Comparison of ENCODE assay signal across 15 cellular contexts in genomic region chr11:131025421-131026126, GRCh38.
DNase-seq lines count a peak whose midpoint lies in the region; ATAC-seq and TF ChIP-seq lines count a peak whose summit lies in the region.
"Had no signal": no experiment of that assay in that cellular context is flagged by ENCODE, and none has a peak within 500 bp of the region (broad histone marks: within the 10 kb centered on the region; RNA-seq: fewer than 3 reads in every experiment).

No MANE protein-coding gene starts in this region.

- no peaks in the 10 kb centered on the region for H3K4me1 ChIP-seq in foreskin keratinocyte
- H3K4me1 ChIP-seq: pancreas had no signal

- peaks cover 3% of the 10 kb centered on the region for H3K9me3 Mint-ChIP-seq in stimulated activated memory B cell treated with anti-CD40 and anti-IgM and Interleukin-4, amounts not matched to agents 10 μg/mL and 1 μg/mL and 100 μg/mL, for 72 hours
- H3K9me3 Mint-ChIP-seq: activated naive CD8-positive, alpha-beta T cell treated with anti-CD3 and anti-CD28 coated beads, Interleukin-2, amount 50 U/mL, for 24 hours had no signal

- no peaks in the 10 kb centered on the region for H3K4me1 Mint-ChIP-seq in stimulated activated memory B cell treated with anti-CD40 and anti-IgM and Interleukin-4, amounts not matched to agents 10 μg/mL and 1 μg/mL and 100 μg/mL, for 72 hours
- H3K4me1 Mint-ChIP-seq: activated naive CD8-positive, alpha-beta T cell treated with anti-CD3 and anti-CD28 coated beads, Interleukin-2, amount 50 U/mL, for 24 hours had no signal

- peak; percentile 60 for ATAC-seq in HG02623 (IDR thresholded peaks at IDR 0.05; ENCODE audit: unreplicated experiment)
- peak; percentile 80 for ATAC-seq in HG03558 (IDR thresholded peaks at IDR 0.05; ENCODE audit: extremely low read depth, unreplicated experiment)
- ATAC-seq in stimulated activated memory B cell treated with anti-CD40 and anti-IgM and Interleukin-4, amounts not matched to agents 10 μg/mL and 1 μg/mL and 100 μg/mL, for 72 hours: peak; percentile 64
- no peak for ATAC-seq in foreskin keratinocyte
- ATAC-seq: activated naive CD8-positive, alpha-beta T cell treated with anti-CD3 and anti-CD28 coated beads, Interleukin-2, amount 50 U/mL, for 24 hours had no signal

- intact Hi-C loops in dorsolateral prefrontal cortex (cut with DNase I): no loop called here

- no peak overlapping the region for H3K27ac Mint-ChIP-seq in stimulated activated memory B cell treated with anti-CD40 and anti-IgM and Interleukin-4, amounts not matched to agents 10 μg/mL and 1 μg/mL and 100 μg/mL, for 72 hours
- H3K27ac Mint-ChIP-seq: activated naive CD8-positive, alpha-beta T cell treated with anti-CD3 and anti-CD28 coated beads, Interleukin-2, amount 50 U/mL, for 24 hours had no signal

- H3K4me3 ChIP-seq in dorsolateral prefrontal cortex: no peak overlapping the region
- H3K4me3 ChIP-seq: lung, pancreas had no signal

- TF ChIP-seq CTCF in dorsolateral prefrontal cortex (IDR thresholded peaks at IDR 0.05 in 54 of 56, conservative IDR thresholded peaks at IDR 0.05 in 2 of 56; ENCODE audit: low read depth in 1 of 56, partially characterized antibody in 56 of 56) (no peak), foreskin keratinocyte (conservative IDR thresholded peaks at IDR 0.05) (no peak)

- H3K27me3 Mint-ChIP-seq in stimulated activated memory B cell treated with anti-CD40 and anti-IgM and Interleukin-4, amounts not matched to agents 10 μg/mL and 1 μg/mL and 100 μg/mL, for 72 hours: no peaks in the 10 kb centered on the region
- H3K27me3 Mint-ChIP-seq: activated naive CD8-positive, alpha-beta T cell treated with anti-CD3 and anti-CD28 coated beads, Interleukin-2, amount 50 U/mL, for 24 hours had no signal

- H3K4me3 Mint-ChIP-seq in stimulated activated memory B cell treated with anti-CD40 and anti-IgM and Interleukin-4, amounts not matched to agents 10 μg/mL and 1 μg/mL and 100 μg/mL, for 72 hours: no peak overlapping the region
- H3K4me3 Mint-ChIP-seq: activated naive CD8-positive, alpha-beta T cell treated with anti-CD3 and anti-CD28 coated beads, Interleukin-2, amount 50 U/mL, for 24 hours had no signal

- no peaks in the 10 kb centered on the region for H3K36me3 Mint-ChIP-seq in stimulated activated memory B cell treated with anti-CD40 and anti-IgM and Interleukin-4, amounts not matched to agents 10 μg/mL and 1 μg/mL and 100 μg/mL, for 72 hours

- DNase-seq in DMS79 treated with DMSO at 0.1 percent for 48 hours (lab: John Stamatoyannopoulos, UW): peak; percentile 15
- DNase-seq in DMS79 (lab: John Stamatoyannopoulos, UW): no peak
- no peak for DNase-seq in dorsolateral prefrontal cortex
- DNase-seq in foreskin keratinocyte: no peak
- DNase-seq in HEK293T (ENCODE audit: extremely low spot score): no peak
- DNase-seq: activated naive CD8-positive, alpha-beta T cell treated with anti-CD3 and anti-CD28 coated beads, Interleukin-2, amount 50 U/mL, for 24 hours; effector CD4-positive, alpha-beta T cell; NCI-H1417 treated with DMSO at 0.1 percent for 48 hours; pancreas had no signal

- CTCF ChIA-PET in HEK293T (lab: Yijun Ruan, JAX): interaction anchor here (0.6 kb wide), 1 partner anchor 221 kb away, joined by 4 read pairs; no protein-coding TSS in a partner anchor

- H3K27ac ChIP-seq in dorsolateral prefrontal cortex (no peak overlapping the region), foreskin keratinocyte (no peak overlapping the region)
- H3K27ac ChIP-seq: 22Rv1, HL-60, pancreas had no signal

- H3K27me3 ChIP-seq in dorsolateral prefrontal cortex: no peaks in the 10 kb centered on the region
- H3K27me3 ChIP-seq in foreskin keratinocyte: no peaks in the 10 kb centered on the region
- H3K27me3 ChIP-seq: pancreas had no signal

- POLR2A ChIA-PET in HEK293T (lab: Yijun Ruan, JAX): no interaction called here

TF ChIP-seq in HEK293T, 16 proteins besides CTCF, POLR2A, EP300 and RAD21:
- TF ChIP-seq NFRKB (IDR thresholded peaks at IDR 0.05) (no peak), ELF4 (IDR thresholded peaks at IDR 0.05) (no peak), HDGF (IDR thresholded peaks at IDR 0.05; ENCODE audit: borderline replicate concordance) (no peak), ZNF384 (IDR thresholded peaks at IDR 0.05) (no peak), PKNOX1 (IDR thresholded peaks at IDR 0.05) (no peak), FOXA1 (IDR thresholded peaks at IDR 0.05) (no peak), BHLHE40 (IDR thresholded peaks at IDR 0.05; ENCODE audit: borderline replicate concordance) (no peak), ARNT (IDR thresholded peaks at IDR 0.05) (no peak), FOXM1 (IDR thresholded peaks at IDR 0.05; ENCODE audit: borderline replicate concordance) (no peak), SP1 (IDR thresholded peaks at IDR 0.05) (no peak), CTBP1 (IDR thresholded peaks at IDR 0.05; ENCODE audit: borderline replicate concordance) (no peak), FOXK2 (IDR thresholded peaks at IDR 0.05) (no peak), TARDBP (IDR thresholded peaks at IDR 0.05) (no peak), LEF1 (IDR thresholded peaks at IDR 0.05; ENCODE audit: borderline replicate concordance) (no peak), L3MBTL2 (conservative IDR thresholded peaks at IDR 0.05) (no peak), SUZ12 (IDR thresholded peaks at IDR 0.05) (no peak)
